Comparison of ENCODE assay signal across 6 cellular contexts in the genomic region with DNA sequence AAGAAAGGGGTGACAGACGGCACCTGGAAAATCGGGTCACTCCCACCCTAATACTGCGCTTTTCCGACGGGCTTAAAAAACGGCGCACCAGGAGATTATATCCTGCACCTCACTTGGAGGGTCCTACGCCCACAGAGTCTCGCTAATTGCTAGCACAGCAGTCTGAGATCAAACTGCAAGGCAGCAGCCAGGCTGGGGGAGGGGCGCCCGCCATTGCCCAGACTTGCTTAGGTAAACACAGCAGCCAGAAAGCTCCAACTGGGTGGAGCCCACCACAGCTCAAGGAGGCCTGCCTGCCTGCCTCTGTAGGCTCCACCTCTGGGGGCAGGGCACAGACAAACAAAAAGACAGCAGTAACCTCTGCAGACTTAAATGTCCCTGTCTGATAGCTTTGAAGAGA. TPM values are rescaled to one million over a fixed set of nuclear protein-coding genes. Genes with fewer than 3 reads are reported as not detected.
DNase-seq lines count a peak whose midpoint lies in the region; ATAC-seq, FAIRE-seq and TF ChIP-seq lines count a peak whose summit lies in the region.
"Not testable (repeated sequence)": the region's sequence is repeated elsewhere in the genome, so short reads cannot be mapped to it uniquely, and the experiment has no call there.

No MANE protein-coding gene starts in this region.

- ATAC-seq in HepG2, result not testable (repeated sequence)

- not testable (repeated sequence) for TF ChIP-seq RAD21 in HepG2 (CRISPR knock-in tag; IDR thresholded peaks at IDR 0.05)

- not testable (repeated sequence) for H2AFZ ChIP-seq in H9 (ENCODE audit: low read length); HepG2 (ENCODE audit: low read length)

- not testable (repeated sequence) for H3K4me3 ChIP-seq in epithelial cell of esophagus (ENCODE audit: low read length); HepG2 (replicated peaks in 1 of 3; ENCODE audit: insufficient read depth in 1 of 3, low read depth in 2 of 3, low read length in 3 of 3)

- H3T11ph ChIP-seq in H9 (ENCODE audit: low read length), result not testable (repeated sequence)

- not testable (repeated sequence) for H3K9me3 ChIP-seq in H9 (ENCODE audit: control insufficient read depth, low read depth, low read length); HepG2 (ENCODE audit: low read length)

- H3K27me3 Mint-ChIP-seq in H9 (ENCODE audit: low read depth), result not testable (repeated sequence)

- H2BK120ac ChIP-seq in H9 (ENCODE audit: low read depth, low read length, poor library complexity, severe bottlenecking), result not testable (repeated sequence)

- H3K18ac ChIP-seq in H9 (ENCODE audit: insufficient read length, low read depth, low read length), result not testable (repeated sequence)

- not testable (repeated sequence) for H3K79me2 ChIP-seq in H9 (ENCODE audit: insufficient read depth, low read length); HepG2 (ENCODE audit: insufficient read depth, low read length)

- not testable (repeated sequence) for H2BK12ac ChIP-seq in H9 (ENCODE audit: insufficient read length, low read depth, low read length)

- TF ChIP-seq POLR2A in HepG2 (IDR thresholded peaks at IDR 0.05; ENCODE audit: insufficient read depth in 1 of 2, low read depth in 2 of 2, low read length in 2 of 2), result not testable (repeated sequence)

- in situ Hi-C loops in Caki2 (cut with HindIII; ENCODE audit: low pct_unique_long_range_greater_than_20kb, low sequenced_read_pairs); HepG2 (cut with HindIII; ENCODE audit: extremely low pct_ligation_motif_present, low pct_unique_long_range_greater_than_20kb): not testable (repeated sequence)

- POLR2A ChIA-PET in HepG2 (lab: Yijun Ruan, JAX), result interaction anchor here (1.2 kb wide), 1 partner anchor 17 kb away, joined by 4 read pairs; the partner anchor contains the start of gene WDR41

- not testable (repeated sequence) for H3K4ac ChIP-seq in H9 (ENCODE audit: low read depth, low read length)

- H3K56ac ChIP-seq in H9 (ENCODE audit: insufficient read length, low read depth, low read length), result not testable (repeated sequence)

- H3K23me2 ChIP-seq in H9 (ENCODE audit: insufficient read length, low read depth, low read length, poor library complexity, severe bottlenecking), result not testable (repeated sequence)

- not testable (repeated sequence) for H2BK5ac ChIP-seq in H9 (ENCODE audit: insufficient read length, low read length)

- H3K9ac ChIP-seq in H9 (ENCODE audit: extremely low read depth, insufficient read length, low read length); HepG2 (ENCODE audit: insufficient read depth, low read depth, low read length): not testable (repeated sequence)

- not testable (repeated sequence) for H3K36me3 ChIP-seq in HepG2 (replicated peaks in 1 of 2; ENCODE audit: control insufficient read depth in 1 of 2, insufficient read depth in 2 of 2, low read length in 2 of 2)

- H3K4me1 Mint-ChIP-seq in H9, result not testable (repeated sequence)

- DNase-seq in Caki2 (ENCODE audit: low read depth) (peak; percentile 8), H9 (peak; percentile 29), NCI-H748 (lab: John Stamatoyannopoulos, UW; ENCODE audit: unreplicated experiment) (peak; percentile 13), SHP77 treated with DMSO at 0.1 percent for 48 hours (lab: John Stamatoyannopoulos, UW) (peak; percentile 7), epithelial cell of esophagus (ENCODE audit: low read depth) (peak; percentile 7), HepG2 (ENCODE audit: low spot score) (peak; percentile 4)

- H3K27ac Mint-ChIP-seq in H9, result not testable (repeated sequence)

- not testable (repeated sequence) for H3K14ac ChIP-seq in H9 (ENCODE audit: insufficient read depth, low read length)

- not testable (repeated sequence) for H3K79me1 ChIP-seq in H9 (ENCODE audit: insufficient read depth, low read depth, low read length, poor library complexity, severe bottlenecking)

- H2BK15ac ChIP-seq in H9 (ENCODE audit: low read depth, low read length), result not testable (repeated sequence)

- intact Hi-C loops in HepG2 (cut with micrococcal nuclease; ENCODE audit: unreplicated experiment), result not testable (repeated sequence)

- not testable (repeated sequence) for TF ChIP-seq CTCF in H9 (conservative IDR thresholded peaks at IDR 0.05); epithelial cell of esophagus (IDR thresholded peaks at IDR 0.05; ENCODE audit: insufficient read depth, low read depth, low read length, missing control alignments); HepG2 (CRISPR knock-in tag; IDR thresholded peaks at IDR 0.05)

- CTCF ChIA-PET in HepG2 (lab: Yijun Ruan, JAX; ENCODE audit: low intra/inter-chr PET ratio, low total read pairs), result not testable (repeated sequence)

- not testable (repeated sequence) for H4K91ac ChIP-seq in H9 (ENCODE audit: insufficient read length, low read depth, low read length)

- not testable (repeated sequence) for H3K27ac ChIP-seq in H9 (ENCODE audit: insufficient read length, low read depth, low read length); HepG2 (ENCODE audit: extremely low read length, insufficient read depth, low read length)

- peaks cover 23 to 24% of the 10 kb centered on the region in 2 experiments for H3K9me3 Mint-ChIP-seq in H9

- H3K36me3 Mint-ChIP-seq in H9 (ENCODE audit: insufficient read depth in 1 of 3, low read depth in 3 of 3), result peaks cover 22 to 27% (median 26%) of the 10 kb centered on the region in 3 experiments

- BruUV-seq in HepG2 (replicated peaks; lab: Mats Ljungman, UMichigan), result not testable (repeated sequence)

- not testable (repeated sequence) for H3K27me3 ChIP-seq in H9 (ENCODE audit: insufficient read depth, low read length); HepG2 (ENCODE audit: control insufficient read depth in 1 of 2, insufficient read depth in 2 of 2, low read length in 2 of 2)

- H3K4me1 ChIP-seq in H9 (ENCODE audit: insufficient read depth, low read length); HepG2 (ENCODE audit: insufficient read depth, low read length): not testable (repeated sequence)

- H4K20me1 ChIP-seq in H9 (ENCODE audit: control insufficient read depth, insufficient read depth, insufficient read length); HepG2 (ENCODE audit: insufficient read depth, low read length): not testable (repeated sequence)

- not testable (repeated sequence) for H4K5ac ChIP-seq in H9 (ENCODE audit: insufficient read length, low read depth, low read length)

- not testable (repeated sequence) for TF ChIP-seq EP300 in HepG2 (IDR thresholded peaks at IDR 0.05; ENCODE audit: low read depth in 2 of 2, low read length in 2 of 2); HepG2 (CRISPR knock-in tag; IDR thresholded peaks at IDR 0.05; ENCODE audit: borderline replicate concordance)

- H3K4me2 ChIP-seq in H9 (ENCODE audit: insufficient read depth, insufficient read length, low read length); HepG2 (ENCODE audit: low read depth, low read length): not testable (repeated sequence)

- H4K8ac ChIP-seq in H9 (replicated peaks; ENCODE audit: insufficient read length, low read depth, low read length), result not testable (repeated sequence)

- not testable (repeated sequence) for H3K4me3 Mint-ChIP-seq in H9

- no CpG with 5 or more reads among the region's 11 CpGs for WGBS in H9 (ENCODE audit: extremely low coverage, insufficient read length, low lambda C conversion rate)
- 90% methylated on average over 11 of the region's 11 CpGs for WGBS in HepG2 (ENCODE audit: low lambda C conversion rate)

- H2AK5ac ChIP-seq in H9 (ENCODE audit: insufficient read length, low read length), result not testable (repeated sequence)

- H2BK20ac ChIP-seq in H9 (ENCODE audit: low read depth, low read length, poor library complexity, severe bottlenecking), result not testable (repeated sequence)

- not testable (repeated sequence) for FAIRE-seq in HepG2 (lab: Jason Lieb, UNC)

- H3K23ac ChIP-seq in H9 (ENCODE audit: insufficient read length, low read depth, low read length), result not testable (repeated sequence)

RNA-seq across cellular contexts. Expression of gene WDR41, which starts 17.1 kb away (rescaled TPM):
- total RNA-seq in Caki2 (2014; rRNA removed; shearing (Covaris generic); ENCODE audit: low replicate concordance), result 58.8 and 87.1 TPM in 2 replicates
- total RNA-seq in H9 (2021) (43.3 and 43.6 TPM in 2 replicates), HepG2 (2016; rRNA removed; fragmentation: Illumina TruSeq; extraction: Trizol) (39.3 and 52.8 TPM in 2 replicates)
- 30.5 and 31.6 TPM in 2 replicates for total RNA-seq in HepG2 (2016; cell fraction: cytosol; rRNA removed; fragmentation: Illumina TruSeq; extraction: Trizol; ENCODE audit: low read depth)
- 41.1 and 50.2 TPM in 2 replicates for total RNA-seq in HepG2 (2016; cell fraction: insoluble cytoplasmic fraction; rRNA removed; fragmentation: Illumina TruSeq; extraction: Trizol)
- 22.4 and 24.4 TPM in 2 replicates for total RNA-seq in HepG2 (2016; cell fraction: membrane; rRNA removed; fragmentation: Illumina TruSeq; extraction: Trizol)
- total RNA-seq in HepG2 (2016; cell fraction: nucleus; rRNA removed; fragmentation: Illumina TruSeq; extraction: Trizol), result 23.6 and 25.8 TPM in 2 replicates
- polyA plus RNA-seq in HepG2 (2011; rRNA removed), result 17.9 and 18.9 TPM in 2 replicates
- 11.8 and 17.2 TPM in 2 replicates for polyA plus RNA-seq in HepG2 (2011; cell fraction: cytosol; rRNA removed)
- polyA plus RNA-seq in HepG2 (2011; cell fraction: nucleus; rRNA removed), result 10.5 and 11.5 TPM in 2 replicates
- polyA plus RNA-seq in HepG2 (2012), result 20.3 TPM in 2 replicates
- 7.4 and 8.6 TPM in 2 replicates for polyA plus RNA-seq in HepG2 (2016; cell fraction: cytosol; fragmentation: Illumina TruSeq; extraction: Trizol; ENCODE audit: low read depth)
- polyA plus RNA-seq in HepG2 (2016; cell fraction: insoluble cytoplasmic fraction; fragmentation: Illumina TruSeq; extraction: Trizol; ENCODE audit: low read depth), result 39.8 and 47.6 TPM in 2 replicates
- polyA plus RNA-seq in HepG2 (2016; cell fraction: membrane; fragmentation: Illumina TruSeq; extraction: Trizol; ENCODE audit: low read depth), result 10.2 and 11.6 TPM in 2 replicates
- polyA plus RNA-seq in HepG2 (2016; cell fraction: nucleus; fragmentation: Illumina TruSeq; extraction: Trizol; ENCODE audit: insufficient read depth, low read depth), result 19.2 and 29.6 TPM in 2 replicates
- polyA minus RNA-seq in HepG2 (2011; rRNA and poly(A)+ RNA removed; ENCODE audit: low replicate concordance), result 14.5 and 23.5 TPM in 2 replicates
- 18.2 and 19.1 TPM in 2 replicates for polyA minus RNA-seq in HepG2 (2011; cell fraction: cytosol; rRNA and poly(A)+ RNA removed)
- polyA minus RNA-seq in HepG2 (2011; cell fraction: nucleus; rRNA and poly(A)+ RNA removed), result 44.9 and 53.0 TPM in 2 replicates
